10 cellular contexts compared by ENCODE assay signal in the genomic region with DNA sequence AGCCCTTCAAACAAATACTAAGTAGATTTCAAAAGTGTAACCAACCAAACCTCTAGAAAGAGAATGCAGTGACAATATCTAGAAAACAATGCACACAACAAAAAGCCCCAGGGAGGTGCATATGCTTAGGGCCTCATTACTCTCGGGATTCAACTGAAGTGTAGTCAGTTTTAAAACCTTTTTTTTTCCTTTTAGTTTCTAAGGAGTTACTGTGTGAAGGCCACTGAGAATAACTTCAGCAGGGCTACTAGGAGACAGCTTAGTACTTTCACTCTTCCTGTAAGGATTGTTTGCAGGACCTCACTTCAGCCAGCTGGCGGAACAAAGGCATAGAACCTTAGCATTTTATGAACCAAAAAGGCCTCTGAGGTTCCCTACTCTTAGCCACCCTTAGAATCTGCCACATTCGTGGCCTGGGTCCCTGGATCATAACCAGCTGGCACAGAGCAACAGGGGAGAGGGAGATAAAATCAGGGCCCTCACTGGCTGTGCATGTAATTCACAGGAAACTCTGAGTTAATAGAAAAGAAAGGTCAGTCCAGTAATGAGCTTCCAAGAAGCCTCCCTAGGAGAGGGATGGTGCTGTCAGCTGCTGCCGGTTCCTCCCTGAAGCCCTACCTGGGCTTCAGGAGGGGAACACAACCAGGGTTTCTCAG. TPM values are rescaled to one million over a fixed set of nuclear protein-coding genes. Genes with fewer than 3 reads are reported as not detected.
DNase-seq lines count a peak whose midpoint lies in the region; ATAC-seq and TF ChIP-seq lines count a peak whose summit lies in the region.
"Had no signal": no experiment of that assay in that cellular context is flagged by ENCODE, and none has a peak within 500 bp of the region (broad histone marks: within the 10 kb centered on the region; RNA-seq: fewer than 3 reads in every experiment).

No MANE protein-coding gene starts in this region.

- intact Hi-C loops in posterior vena cava (cut with DNase I) = no loop called here

- H3K27ac Mint-ChIP-seq in activated T-cell treated with anti-CD3 and anti-CD28 coated beads, Interleukin-2, amount 50 U/mL, for 24 hours = peak overlapping the region; percentile 96
- H3K27ac Mint-ChIP-seq in T-cell = peak overlapping the region; percentile 92

- peak overlapping the region; percentile 92 for H3K4me3 Mint-ChIP-seq in activated T-cell treated with anti-CD3 and anti-CD28 coated beads, Interleukin-2, amount 50 U/mL, for 24 hours
- peak overlapping the region; percentile 40 to 95 (median 91) for H3K4me3 Mint-ChIP-seq in T-cell

- peaks cover 38% of the 10 kb centered on the region for H3K36me3 Mint-ChIP-seq in activated T-cell treated with anti-CD3 and anti-CD28 coated beads, Interleukin-2, amount 50 U/mL, for 24 hours (ENCODE audit: low read depth)
- H3K36me3 Mint-ChIP-seq in T-cell = peaks cover 10% of the 10 kb centered on the region

- no peaks in the 10 kb centered on the region for H3K9me3 ChIP-seq in thoracic aorta
- H3K9me3 ChIP-seq: left lung had no signal

- H3K27me3 Mint-ChIP-seq in activated T-cell treated with anti-CD3 and anti-CD28 coated beads, Interleukin-2, amount 50 U/mL, for 24 hours = no peaks in the 10 kb centered on the region
- H3K27me3 Mint-ChIP-seq in T-cell = no peaks in the 10 kb centered on the region

- H3K4me1 ChIP-seq in thoracic aorta (ENCODE audit: control insufficient read depth in 1 of 2, low read depth in 2 of 2) = peaks cover 38 to 47% of the 10 kb centered on the region in 2 donors

- CTCF ChIA-PET in T-cell (lab: Charles Lee) = interaction anchor here (0.6 to 1.3 kb wide), 3 partner anchors 30 to 37 kb away, joined by 3 to 4 read pairs (median 4); no protein-coding TSS in a partner anchor

- H3K27me3 ChIP-seq in thoracic aorta (replicated peaks; ENCODE audit: insufficient read depth) = no peaks in the 10 kb centered on the region
- H3K27me3 ChIP-seq: left lung had no signal

- TF ChIP-seq CTCF in fibroblast of pulmonary artery (IDR thresholded peaks at IDR 0.05; ENCODE audit: low read length, missing control alignments) (peak; percentile 12), thoracic aorta (IDR thresholded peaks at IDR 0.05) (no peak)

- H3K9me3 Mint-ChIP-seq in activated T-cell treated with anti-CD3 and anti-CD28 coated beads, Interleukin-2, amount 50 U/mL, for 24 hours = no peaks in the 10 kb centered on the region
- H3K9me3 Mint-ChIP-seq in T-cell = no peaks in the 10 kb centered on the region

- peak overlapping the region; percentile 44 to 93 for H3K27ac ChIP-seq in thoracic aorta

- ATAC-seq in T-cell (replicated peaks in 1 of 4) = no peak
- ATAC-seq in thoracic aorta (ENCODE audit: insufficient number of reproducible peaks, low FRiP score, low read depth) = no peak
- ATAC-seq in HG02973 (IDR thresholded peaks at IDR 0.05; ENCODE audit: unreplicated experiment) = no peak
- ATAC-seq: left lung had no signal

- no peaks in the 10 kb centered on the region for H3K36me3 ChIP-seq in thoracic aorta
- H3K36me3 ChIP-seq: left lung had no signal

- DNase-seq in activated T-cell treated with anti-CD3 and anti-CD28 coated beads, Interleukin-2, amount 50 U/mL, for 24 hours = no peak
- DNase-seq in activated T-cell treated with anti-CD3 and anti-CD28 coated beads for 4 hours (no peak), T-cell (no peak), fibroblast of pulmonary artery (ENCODE audit: low read depth) (peak; percentile 38), thoracic aorta (ENCODE audit: low spot score) (no peak), hypothalamus (lab: John Stamatoyannopoulos, UW) (no peak), posterior vena cava (ENCODE audit: low spot score) (no peak)
- DNase-seq: left lung, T1000 had no signal

- no peak overlapping the region for H3K4me3 ChIP-seq in fibroblast of pulmonary artery (replicated peaks; ENCODE audit: low read depth, low read length)
- H3K4me3 ChIP-seq in thoracic aorta = no peak overlapping the region
- H3K4me3 ChIP-seq: left lung had no signal

- POLR2A ChIA-PET in T-cell (lab: Charles Lee) = no interaction called here

- H3K4me1 Mint-ChIP-seq in activated T-cell treated with anti-CD3 and anti-CD28 coated beads, Interleukin-2, amount 50 U/mL, for 24 hours (ENCODE audit: low read depth) = peaks cover 81% of the 10 kb centered on the region
- H3K4me1 Mint-ChIP-seq in T-cell = peaks cover 79 to 85% (median 80%) of the 10 kb centered on the region in 3 donors

RNA-seq across cellular contexts. Expression of a gene that starts 3.6 kb away (rescaled TPM):
- total RNA-seq in T-cell (100 to 1,000 TPM in 1 of 5 donors, 10 to 100 TPM in 4; 84.0 to 106 (median 94.8) TPM), thoracic aorta (100 to 1,000 TPM in 1 of 2 donors, 10 to 100 TPM in 1; 88.9 to 131 TPM), posterior vena cava (10 to 100 TPM; 47.4 to 56.7 TPM)
